In the genomic region with DNA sequence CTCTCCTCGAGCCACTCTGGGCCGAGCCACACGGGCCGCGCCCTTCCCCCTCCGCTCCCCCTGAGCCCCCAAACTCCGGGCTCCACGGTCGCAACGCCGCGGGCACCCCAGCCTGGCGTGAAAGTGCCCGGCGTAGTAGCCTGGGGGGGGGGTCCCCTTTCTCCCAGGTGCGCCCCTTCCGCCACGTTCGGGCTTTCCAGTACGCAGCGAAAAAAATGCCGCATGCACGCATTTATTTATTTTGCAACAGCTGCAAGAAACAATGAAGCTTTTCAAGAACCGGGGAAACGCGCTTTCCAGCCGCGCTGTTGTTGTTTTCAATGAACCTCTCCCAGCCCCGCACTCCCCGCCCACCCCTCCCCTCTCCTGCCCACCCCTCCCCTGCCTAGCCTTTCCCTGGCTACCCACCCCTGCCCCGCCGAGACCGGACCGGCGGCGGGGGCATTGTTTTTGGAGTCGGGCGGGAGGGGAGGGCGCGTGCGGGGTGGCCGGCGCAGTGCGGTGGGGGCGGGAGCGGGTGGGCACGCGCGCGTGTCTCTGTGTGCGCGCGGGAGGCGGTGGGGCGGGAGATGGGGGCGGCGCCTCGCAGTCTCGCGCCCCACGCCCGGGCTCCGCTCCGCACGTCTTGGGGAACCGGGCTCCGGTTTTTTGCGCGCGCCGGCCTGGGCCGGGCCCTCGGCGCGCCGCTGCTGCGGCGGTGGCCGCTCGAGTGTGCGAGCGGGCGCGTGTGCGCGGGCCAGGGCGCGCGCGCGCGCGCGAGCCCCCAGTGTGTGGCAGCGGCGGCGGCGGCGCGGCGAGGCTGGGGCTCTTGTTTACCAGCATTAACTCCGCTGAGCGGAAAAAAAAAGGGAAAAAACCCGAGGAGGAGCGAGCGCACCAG, we compare ENCODE assay signal across 8 cellular contexts. TPM values are rescaled to one million over a fixed set of nuclear protein-coding genes. Genes with fewer than 3 reads are reported as not detected.
DNase-seq lines count a peak whose midpoint lies in the region; ATAC-seq, FAIRE-seq and TF ChIP-seq lines count a peak whose summit lies in the region.

Gene IGF1R (plus strand): TSS at position 766 of the 880 bp plus-strand sequence. CDS start 1,043 bp downstream, outside the sequence.

- ATAC-seq in GM21529 (IDR thresholded peaks at IDR 0.05; ENCODE audit: unreplicated experiment) = peak; percentile 62
- peak; percentile 41 to 62 for ATAC-seq in naive thymus-derived CD8-positive, alpha-beta T cell
- peak; percentile 66 to 74 for ATAC-seq in stimulated activated naive B cell treated with anti-CD40 and anti-IgM and Interleukin-4, amounts not matched to agents 10 μg/mL and 1 μg/mL and 100 μg/mL, for 72 hours (replicated peaks)

- POLR2A ChIA-PET in naive thymus-derived CD8-positive, alpha-beta T cell (lab: Charles Lee) = interaction anchor here (0.7 to 5.5 kb wide), 16 partner anchors 8 to 255 kb away, joined by 3 to 41 read pairs (median 4); no protein-coding TSS in a partner anchor

- peak within 1 kb of the TSS; percentile 67 for H3K4me3 ChIP-seq in fibroblast of mammary gland (ENCODE audit: control insufficient read depth, low read depth, low read length)

- DNase-seq in D721Med (ENCODE audit: insufficient read length, low spot score) (peak; percentile 47), RPMI7951 (ENCODE audit: low read depth) (peak; percentile 87), fibroblast of mammary gland (ENCODE audit: low read depth) (peak; percentile 82)
- DNase-seq in activated T-helper 1 cell treated with anti-CD3 and anti-CD28 coated beads, Interleukin-2, amount 50 U/mL, for 16 hours (ENCODE audit: low read depth in 1 of 2, low spot score in 1 of 2) = peak; percentile 61 to 73
- DNase-seq in naive thymus-derived CD8-positive, alpha-beta T cell = peak; percentile 84 to 95 (median 90)
- DNase-seq in stimulated activated naive B cell treated with anti-CD40 and anti-IgM and Interleukin-4, amounts not matched to agents 10 μg/mL and 1 μg/mL and 100 μg/mL, for 72 hours = peak; percentile 82

- H3K4me1 Mint-ChIP-seq in naive thymus-derived CD8-positive, alpha-beta T cell = peaks cover 20 to 32% (median 28%) of the 10 kb centered on the region in 4 donors
- peaks cover 12 to 30% of the 10 kb centered on the region in 2 donors for H3K4me1 Mint-ChIP-seq in stimulated activated naive B cell treated with anti-CD40 and anti-IgM and Interleukin-4, amounts not matched to agents 10 μg/mL and 1 μg/mL and 100 μg/mL, for 72 hours

- peaks cover 0 to 6% (median 0%) of the 10 kb centered on the region in 9 donors for H3K9me3 Mint-ChIP-seq in naive thymus-derived CD8-positive, alpha-beta T cell
- H3K9me3 Mint-ChIP-seq in stimulated activated naive B cell treated with anti-CD40 and anti-IgM and Interleukin-4, amounts not matched to agents 10 μg/mL and 1 μg/mL and 100 μg/mL, for 72 hours = no peaks in the 10 kb centered on the region

- peak within 1 kb of the TSS; percentile 80 to 95 (median 90) for H3K4me3 Mint-ChIP-seq in naive thymus-derived CD8-positive, alpha-beta T cell
- peak within 1 kb of the TSS; percentile 88 to 92 for H3K4me3 Mint-ChIP-seq in stimulated activated naive B cell treated with anti-CD40 and anti-IgM and Interleukin-4, amounts not matched to agents 10 μg/mL and 1 μg/mL and 100 μg/mL, for 72 hours

- FAIRE-seq in D721Med (lab: Jason Lieb, UNC) = no peak

- TF ChIP-seq EP300 in Ishikawa (IDR thresholded peaks at IDR 0.05; ENCODE audit: borderline replicate concordance) = no peak

- peaks cover 0 to 3% (median 0%) of the 10 kb centered on the region in 3 donors for H3K36me3 Mint-ChIP-seq in naive thymus-derived CD8-positive, alpha-beta T cell
- H3K36me3 Mint-ChIP-seq in stimulated activated naive B cell treated with anti-CD40 and anti-IgM and Interleukin-4, amounts not matched to agents 10 μg/mL and 1 μg/mL and 100 μg/mL, for 72 hours = peaks cover 0 to 6% of the 10 kb centered on the region in 2 donors

- TF ChIP-seq CTCF in D721Med (IDR thresholded peaks at IDR 0.05; ENCODE audit: insufficient read depth, missing control alignments) = peak; percentile 2
- no peak for TF ChIP-seq CTCF in fibroblast of mammary gland (conservative IDR thresholded peaks at IDR 0.05; ENCODE audit: control insufficient read depth, insufficient read depth, low read depth, low read length)

- no peak for TF ChIP-seq RAD21 in Ishikawa (IDR thresholded peaks at IDR 0.05; ENCODE audit: low read depth)

- peaks cover 0 to 29% (median 0%) of the 10 kb centered on the region in 5 donors for H3K27me3 Mint-ChIP-seq in naive thymus-derived CD8-positive, alpha-beta T cell
- peaks cover 23 to 34% of the 10 kb centered on the region in 2 donors for H3K27me3 Mint-ChIP-seq in stimulated activated naive B cell treated with anti-CD40 and anti-IgM and Interleukin-4, amounts not matched to agents 10 μg/mL and 1 μg/mL and 100 μg/mL, for 72 hours

- H3K27ac Mint-ChIP-seq in naive thymus-derived CD8-positive, alpha-beta T cell = peak within 1 kb of the TSS; percentile 81 to 96 (median 94)
- H3K27ac Mint-ChIP-seq in stimulated activated naive B cell treated with anti-CD40 and anti-IgM and Interleukin-4, amounts not matched to agents 10 μg/mL and 1 μg/mL and 100 μg/mL, for 72 hours = peak within 1 kb of the TSS; percentile 96

TF ChIP-seq in Ishikawa, 13 proteins besides CTCF, POLR2A, EP300 and RAD21:
- TF ChIP-seq ZBTB7A (IDR thresholded peaks at IDR 0.05; ENCODE audit: low read depth) = peak; percentile 80; the same call in 1 of the 2 replicates
- TF ChIP-seq FOXM1 (IDR thresholded peaks at IDR 0.05; ENCODE audit: borderline replicate concordance, low read depth) = no peak
- TF ChIP-seq CREB1 (IDR thresholded peaks at IDR 0.05; ENCODE audit: low read depth) = no peak
- no peak for TF ChIP-seq NFIC (IDR thresholded peaks at IDR 0.05)
- no peak for TF ChIP-seq EGR1 (IDR thresholded peaks at IDR 0.05)
- TF ChIP-seq MAX (IDR thresholded peaks at IDR 0.05) = peak; percentile 28; the same call in 1 of the 2 replicates
- no peak for TF ChIP-seq USF1 (IDR thresholded peaks at IDR 0.05)

RNA-seq across cellular contexts. Expression of gene IGF1R, which starts in this region (rescaled TPM):
- total RNA-seq in RPMI7951 (2014; rRNA removed; shearing (Covaris generic)) = 3.0 and 5.9 TPM in 2 replicates
- total RNA-seq in naive thymus-derived CD8-positive, alpha-beta T cell = 100 to 1,000 TPM; 117 to 122 TPM
- polyA plus RNA-seq in naive thymus-derived CD8-positive, alpha-beta T cell = 1 to 10 TPM; 2.5 to 6.3 (median 4.9) TPM

Comparison
In these comparisons a context has a peak if more than half of its experiments do, and no peak if none do; other contexts are left out.
1. Peak in every context shown above with its lines: DNase-seq, ATAC-seq and H3K4me3 ChIP-seq.
2. RNA of gene IGF1R (total RNA-seq): 117 to 122 TPM in naive thymus-derived CD8-positive, alpha-beta T cell; 3.0 to 5.9 TPM in RPMI7951; every median in the first group is over 10 times any median in the second.